Comparison of ENCODE assay signal across 8 cellular contexts in genomic region chr2:95192891-95193290, GRCh38. TPM values are rescaled to one million over a fixed set of nuclear protein-coding genes. Genes with fewer than 3 reads are reported as not detected.
DNase-seq lines count a peak whose midpoint lies in the region; TF ChIP-seq lines count a peak whose summit lies in the region.
"Not testable (repeated sequence)": the region's sequence is repeated elsewhere in the genome, so short reads cannot be mapped to it uniquely, and the experiment has no call there.

No MANE protein-coding gene starts in this region.

- in situ Hi-C loops in G401 (cut with HindIII; ENCODE audit: low sequenced_read_pairs), result not testable (repeated sequence)

- H3K4me3 ChIP-seq in fibroblast of villous mesenchyme (ENCODE audit: low read depth, low read length); uterus: not testable (repeated sequence)

- peak; percentile 57 for DNase-seq in G401 (ENCODE audit: low spot score)
- DNase-seq in NCI-H69 (lab: John Stamatoyannopoulos, UW), result peak; percentile 38
- peak; percentile 71 for DNase-seq in activated CD4-positive, alpha-beta T cell treated with anti-CD3 and anti-CD28 coated beads for 48 hours
- peak in 36 of 56 donors; percentile 1 to 79 (median 47) for DNase-seq in amygdala (lab: John Stamatoyannopoulos, UW)
- DNase-seq in fibroblast of villous mesenchyme (ENCODE audit: low read depth), result peak; percentile 13
- peak; percentile 28 to 75 for DNase-seq in mesothelial cell of epicardium (ENCODE audit: low spot score in 2 of 2, unreplicated experiment in 2 of 2)
- peak in 3 of 4 experiments; percentile 11 to 31 (median 29) for DNase-seq in stimulated activated CD4-positive, alpha-beta T cell treated with anti-CD3 and anti-CD28 coated beads, Interleukin-1b, Interleukin-23, amount 100 ng/mL, for 24 hours (ENCODE audit: low read depth in 4 of 4, low spot score in 1 of 4)
- peak; percentile 51 to 63 for DNase-seq in uterus

- not testable (repeated sequence) for H3K36me3 ChIP-seq in uterus

- TF ChIP-seq CTCF in fibroblast of villous mesenchyme (IDR thresholded peaks at IDR 0.05; ENCODE audit: insufficient read depth, low read depth, low read length), result peak; percentile 53
- TF ChIP-seq CTCF in mesothelial cell of epicardium (IDR thresholded peaks at IDR 0.05; ENCODE audit: unreplicated experiment), result peak; percentile 47
- TF ChIP-seq CTCF in uterus (IDR thresholded peaks at IDR 0.05), result peak; percentile 45 to 69 (median 64)

- H3K27ac Mint-ChIP-seq in mesothelial cell of epicardium, result not testable (repeated sequence)

- H3K4me1 ChIP-seq in uterus, result not testable (repeated sequence)

- H3K27me3 ChIP-seq in uterus, result not testable (repeated sequence)

- not testable (repeated sequence) for H3K4me1 Mint-ChIP-seq in mesothelial cell of epicardium

- not testable (repeated sequence) for H3K9me3 Mint-ChIP-seq in mesothelial cell of epicardium

- H3K27me3 Mint-ChIP-seq in mesothelial cell of epicardium (ENCODE audit: low read depth), result peaks cover 40% of the 10 kb centered on the region

- H3K27ac ChIP-seq in uterus, result not testable (repeated sequence)

- not testable (repeated sequence) for H3K36me3 Mint-ChIP-seq in mesothelial cell of epicardium

- TF ChIP-seq POLR2A in uterus (IDR thresholded peaks at IDR 0.05), result not testable (repeated sequence)

- not testable (repeated sequence) for H3K9me3 ChIP-seq in uterus

- H3K4me3 Mint-ChIP-seq in mesothelial cell of epicardium, result not testable (repeated sequence)

- intact Hi-C loops in uterus (cut with DNase I; ENCODE audit: low total_unique reads), result not testable (repeated sequence)

RNA-seq across cellular contexts. Expression of gene ZNF892, which starts 14.4 kb away (rescaled TPM):
- total RNA-seq in G401 (2014; rRNA removed; shearing (Covaris generic)), result 2.5 and 2.6 TPM in 2 replicates
- total RNA-seq in fibroblast of villous mesenchyme (4.2 and 5.6 TPM in 2 replicates), mesothelial cell of epicardium (16.7 to 17.2 TPM (median 17.0 TPM) in 3 replicates), uterus (10 to 100 TPM in 2 of 4 donors, 1 to 10 TPM in 1, under 1 TPM in 1; 0.88 to 19.6 (median 6.9) TPM)

RNA-seq across cellular contexts. Expression of gene ZNF2, which starts 27.3 kb away (rescaled TPM):
- total RNA-seq in G401 (2014; rRNA removed; shearing (Covaris generic)), result 4.5 and 6.9 TPM in 2 replicates
- 6.1 and 7.8 TPM in 2 replicates for total RNA-seq in fibroblast of villous mesenchyme
- total RNA-seq in mesothelial cell of epicardium, result 5.9 to 6.2 TPM (median 6.2 TPM) in 3 replicates
- 10 to 100 TPM in 2 of 4 donors, 1 to 10 TPM in 2; 5.9 to 20.2 (median 8.7) TPM for total RNA-seq in uterus

RNA-seq across cellular contexts. Expression of gene ZNF514, which starts 33.2 kb away (rescaled TPM):
- 9.6 and 19.3 TPM in 2 replicates for total RNA-seq in G401 (2014; rRNA removed; shearing (Covaris generic))
- 10.8 and 12.6 TPM in 2 replicates for total RNA-seq in fibroblast of villous mesenchyme
- total RNA-seq in mesothelial cell of epicardium, result 36.4 to 38.0 TPM (median 37.5 TPM) in 3 replicates
- total RNA-seq in uterus, result 10 to 100 TPM; 13.3 to 38.4 (median 23.7) TPM

Comparison
In these comparisons a context has a peak if more than half of its experiments do, and no peak if none do; other contexts are left out.
1. DNase-seq: peak in every context shown above with its lines; median percentile 71 in activated CD4-positive, alpha-beta T cell treated with anti-CD3 and anti-CD28 coated beads for 48 hours; 57 in G401; 57 in uterus; 52 in mesothelial cell of epicardium; 47 in amygdala; 38 in NCI-H69; 29 in stimulated activated CD4-positive, alpha-beta T cell treated with anti-CD3 and anti-CD28 coated beads, Interleukin-1b, Interleukin-23, amount 100 ng/mL, for 24 hours; 13 in fibroblast of villous mesenchyme.